In the genomic region with DNA sequence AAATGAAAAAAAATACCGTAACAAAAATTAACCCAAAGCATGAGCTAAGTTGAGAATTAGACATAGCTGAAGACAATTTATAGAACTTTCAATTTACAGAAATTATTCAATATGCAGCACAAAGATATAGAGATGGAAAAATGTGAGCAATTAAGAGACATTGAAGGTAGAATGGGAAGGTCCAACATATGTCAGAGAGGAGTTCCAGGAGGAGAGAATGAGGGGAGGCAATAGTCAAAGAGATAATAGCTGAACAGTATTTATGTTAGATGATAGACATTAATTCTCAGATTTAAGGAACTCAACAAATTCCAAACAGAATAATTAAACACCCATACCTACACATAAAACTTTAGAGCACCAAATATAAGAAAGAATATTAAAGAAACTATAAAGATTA, we compare ENCODE assay signal across 26 cellular contexts.
"Had no signal": no experiment of that assay in that cellular context is flagged by ENCODE, and none has a peak within 500 bp of the region (broad histone marks: within the 10 kb centered on the region; RNA-seq: fewer than 3 reads in every experiment).

No MANE protein-coding gene starts in this region.

- H3K4me3 ChIP-seq: stomach, suprapubic skin, testis, thoracic aorta, thyroid gland, tibial artery, tibial nerve, transverse colon, upper lobe of left lung, upper lobe of right lung, uterus, vagina had no signal

- H3K27ac ChIP-seq: stomach, suprapubic skin, testis, thoracic aorta, thyroid gland, tibial artery, tibial nerve, transverse colon, upper lobe of left lung, upper lobe of right lung, uterus, vagina had no signal

- H3K36me3 ChIP-seq: stomach, suprapubic skin, thoracic aorta, thyroid gland, tibial artery, tibial nerve, transverse colon, upper lobe of left lung, upper lobe of right lung, uterus, vagina had no signal

- ATAC-seq: stimulated activated effector memory CD8-positive, alpha-beta T cell treated with anti-CD3 and anti-CD28 coated beads, Interleukin-12 subunit alpha, Interleukin-12 subunit beta, amount 100 ng/mL, for 72 hours; stimulated activated memory B cell treated with anti-CD40 and anti-IgM and Interleukin-4, amounts not matched to agents 10 μg/mL and 1 μg/mL and 100 μg/mL, for 72 hours; stimulated activated naive B cell treated with anti-CD40 and anti-IgM and Interleukin-4, amounts not matched to agents 10 μg/mL and 1 μg/mL and 100 μg/mL, for 72 hours; stimulated activated naive CD8-positive, alpha-beta T cell treated with anti-CD3 and anti-CD28 coated beads, Interleukin-15, amount 100 ng/mL, for 72 hours; stimulated activated naive CD8-positive, alpha-beta T cell treated with anti-CD3 and anti-CD28 coated beads, Interleukin-15, Interleukin-2, amounts not matched to agents 100 U/mL and 50 U/mL, for 24 hours; upper lobe of right lung had no signal

- FAIRE-seq: urothelium cell line had no signal

- DNase-seq: stimulated activated CD4-positive, alpha-beta T cell treated with anti-CD3 and anti-CD28 coated beads, Interleukin-2, amount 100 ng/mL, for 48 hours; stimulated activated CD4-positive, alpha-beta T cell treated with anti-CD3 and anti-CD28 coated beads, Interleukin-4, amount 100 ng/mL, for 1 hour; stimulated activated CD4-positive, alpha-beta T cell treated with anti-CD3 and anti-CD28 coated beads, Interleukin-4, amount 100 ng/mL, for 24 hours; stimulated activated CD4-positive, alpha-beta T cell treated with anti-CD3 and anti-CD28 coated beads, Interleukin-4, amount 100 ng/mL, for 4 hours; stimulated activated CD8-positive, alpha-beta memory T cell treated with anti-CD3 and anti-CD28 coated beads, Interleukin-4, amount 100 ng/mL, for 48 hours; stimulated activated naive B cell treated with anti-CD40 and anti-IgM and Interleukin-4, amounts not matched to agents 10 μg/mL and 1 μg/mL and 100 μg/mL, for 72 hours; stimulated activated naive CD4-positive, alpha-beta T cell; stimulated activated naive CD4-positive, alpha-beta T cell treated with Interleukin-2 at 50 U/mL for 16 hours; stimulated activated naive CD8-positive, alpha-beta T cell treated with anti-CD3 and anti-CD28 coated beads, Interleukin-15, amount 100 ng/mL, for 72 hours; stimulated activated naive CD8-positive, alpha-beta T cell treated with anti-CD3 and anti-CD28 coated beads, Interleukin-15, Interleukin-2, amounts not matched to agents 100 U/mL and 50 U/mL, for 24 hours; stomach; substantia nigra; testis; thyroid gland; tibial artery; transverse colon; upper lobe of left lung; upper lobe of right lung; uterus had no signal

- H3K27me3 ChIP-seq: stomach, suprapubic skin, testis, thyroid gland, tibial artery, tibial nerve, transverse colon, upper lobe of left lung, upper lobe of right lung, uterus, vagina had no signal

- H3K9me3 ChIP-seq: suprapubic skin, testis, thoracic aorta, thyroid gland, tibial artery, transverse colon, upper lobe of right lung, uterus, vagina had no signal

- H3K4me1 ChIP-seq: stomach, testis, thyroid gland, tibial artery, upper lobe of left lung, upper lobe of right lung, uterus had no signal
